10 cellular contexts compared by ENCODE assay signal in genomic region chr1:16072616-16073484, GRCh38. TPM values are rescaled to one million over a fixed set of nuclear protein-coding genes. Genes with fewer than 3 reads are reported as not detected.
DNase-seq lines count a peak whose midpoint lies in the region; ATAC-seq, FAIRE-seq and TF ChIP-seq lines count a peak whose summit lies in the region.
"Had no signal": no experiment of that assay in that cellular context is flagged by ENCODE, and none has a peak within 500 bp of the region (broad histone marks: within the 10 kb centered on the region; RNA-seq: fewer than 3 reads in every experiment).

No MANE protein-coding gene starts in this region.

- no peak overlapping the region for H2BK120ac ChIP-seq in H1 (replicated peaks; ENCODE audit: low read depth, low read length)

- H3K4ac ChIP-seq in H1 (replicated peaks; ENCODE audit: insufficient read length, low read depth, low read length), result no peak overlapping the region

- no peak for FAIRE-seq in H1 (lab: Jason Lieb, UNC)

- H3K79me1 ChIP-seq in H1 (ENCODE audit: low read depth, low read length), result no peaks in the 10 kb centered on the region

- no peak for TF ChIP-seq RAD21 in H1 (IDR thresholded peaks at IDR 0.05 in 1 of 2, conservative IDR thresholded peaks at IDR 0.05 in 1 of 2; ENCODE audit: low read depth in 2 of 2, low read length in 2 of 2)

- WGBS in H1 (ENCODE audit: extremely low coverage in 1 of 2, insufficient coverage in 1 of 2, insufficient read length in 1 of 2, insufficient replicate concordance in 2 of 2, low coverage in 1 of 2, low lambda C conversion rate in 2 of 2, missing lambda C conversion rate in 1 of 2), 2 experiments, result 4% methylated on average over 15 of the region's 49 CpGs; no CpG with 5 or more reads in 1 of the 2 experiments

- H3K14ac ChIP-seq in H1 (ENCODE audit: insufficient read length), result no peak overlapping the region

- no peak overlapping the region for H2BK15ac ChIP-seq in H1 (ENCODE audit: low read length)

- H3K27me3 ChIP-seq in NT2/D1 (ENCODE audit: insufficient read depth, insufficient read length), result peaks cover 31% of the 10 kb centered on the region
- H3K27me3 ChIP-seq in H1 (replicated peaks in 1 of 4; ENCODE audit: control insufficient read depth in 3 of 4, extremely low read depth in 1 of 4, insufficient read depth in 3 of 4, low read length in 3 of 4), result peaks cover 4 to 38% (median 30%) of the 10 kb centered on the region in 4 experiments

- DNase-seq in DMS 273 (lab: John Stamatoyannopoulos, UW; ENCODE audit: unreplicated experiment) (peak; percentile 61), DMS 273 treated with DMSO at 0.1 percent for 48 hours (lab: John Stamatoyannopoulos, UW) (no peak), NT2/D1 (ENCODE audit: low read depth, low spot score) (no peak), H1 (ENCODE audit: low read depth in 1 of 2, low spot score in 2 of 2) (peak in 1 of 2 experiments; percentile 65), retinal pigment epithelial cell (ENCODE audit: low read depth) (no peak), NCI-H187 treated with DMSO at 0.1 percent for 48 hours (lab: John Stamatoyannopoulos, UW) (no peak), GM20000 (ENCODE audit: low spot score) (no peak)

- H3K23me2 ChIP-seq in H1 (ENCODE audit: low read depth, low read length), result peaks cover 11% of the 10 kb centered on the region

- H2AFZ ChIP-seq in H1 (ENCODE audit: low read length), result no peak overlapping the region

- 0 out of 2 replicates have a peak overlapping the region, but pooled peaks have one; percentile 90 for H2BK20ac ChIP-seq in H1 (ENCODE audit: low read length)

- H3K79me2 ChIP-seq in H1 (ENCODE audit: control insufficient read depth in 1 of 2, insufficient read depth in 2 of 2, low read length in 2 of 2), result no peaks in the 10 kb centered on the region

- H3K27ac ChIP-seq in H1 (ENCODE audit: low read depth, low read length), result no peak overlapping the region
- H3K27ac ChIP-seq: 22Rv1, HL-60 had no signal

- no peak overlapping the region for H4K91ac ChIP-seq in H1 (replicated peaks; ENCODE audit: insufficient read length, low read length)

- no peak overlapping the region for H3K56ac ChIP-seq in H1 (replicated peaks; ENCODE audit: insufficient read length, low read depth, low read length)

- H2BK5ac ChIP-seq in H1 (ENCODE audit: low read depth, low read length), result no peak overlapping the region

- H3K36me3 ChIP-seq in NT2/D1 (ENCODE audit: insufficient read depth, insufficient read length, low read length) (no peaks in the 10 kb centered on the region), H1 (ENCODE audit: control insufficient read depth in 2 of 4, insufficient read depth in 4 of 4, low read length in 3 of 4) (no peaks in the 10 kb centered on the region)

- CTCF ChIA-PET in H1 (lab: Charles Lee; ENCODE audit: partially characterized antibody), result interaction anchor here (0.9 to 21.9 kb wide), 16 partner anchors 10 to 196 kb away, joined by 3 to 569 read pairs (median 5); partner anchors contain the start of genes CLCNKB and EPHA2

- peaks cover 0 to 10% of the 10 kb centered on the region in 2 experiments for H4K20me1 ChIP-seq in H1 (replicated peaks in 1 of 2; ENCODE audit: control insufficient read depth in 1 of 2, insufficient read depth in 2 of 2, low read length in 2 of 2)

- TF ChIP-seq CTCF in H1 (IDR thresholded peaks at IDR 0.05; ENCODE audit: control extremely low read depth in 1 of 3, insufficient read depth in 1 of 3, low read depth in 1 of 3, low read length in 3 of 3) (no peak), retinal pigment epithelial cell (conservative IDR thresholded peaks at IDR 0.05; ENCODE audit: low read depth, low read length) (peak; percentile 39), GM20000 (IDR thresholded peaks at IDR 0.05; ENCODE audit: extremely low read depth, missing control alignments) (no peak)

- H4K8ac ChIP-seq in H1 (ENCODE audit: extremely low read depth, insufficient read depth, low read length), result no peak overlapping the region; the same call in 1 of the 2 replicates

- H3K4me3 ChIP-seq in NT2/D1 (ENCODE audit: insufficient read length, low read depth) (peak overlapping the region; percentile 30), H1 (ENCODE audit: extremely low read depth in 1 of 4, insufficient read depth in 2 of 4, low read depth in 3 of 4, low read length in 4 of 4) (peak overlapping the region; percentile 40 to 69 (median 40)), retinal pigment epithelial cell (ENCODE audit: low read length) (peak overlapping the region; percentile 40)

- H3K9me3 ChIP-seq in NT2/D1 (ENCODE audit: insufficient read depth, low read length), result no peaks in the 10 kb centered on the region
- no peaks in the 10 kb centered on the region for H3K9me3 ChIP-seq in H1 (ENCODE audit: insufficient read depth in 2 of 2, low read depth in 1 of 2, low read length in 1 of 2)

- no peak overlapping the region for H3K23ac ChIP-seq in H1 (ENCODE audit: insufficient read length)

- H3K4me1 ChIP-seq in NT2/D1 (ENCODE audit: insufficient read depth, insufficient read length) (peaks cover 26% of the 10 kb centered on the region), H1 (replicated peaks in 1 of 4; ENCODE audit: control insufficient read depth in 3 of 4, insufficient read depth in 4 of 4, low read length in 3 of 4) (peaks cover 2 to 19% (median 9%) of the 10 kb centered on the region in 4 experiments)

- 0 out of 2 replicates have a peak overlapping the region, but pooled peaks have one; percentile 9 for H2BK12ac ChIP-seq in H1 (ENCODE audit: low read depth, low read length)

- TF ChIP-seq EP300 in H1 (IDR thresholded peaks at IDR 0.05; ENCODE audit: borderline replicate concordance in 1 of 2, low read depth in 2 of 2, low read length in 2 of 2), result no peak

- no peak for TF ChIP-seq POLR2A in H1 (IDR thresholded peaks at IDR 0.05; ENCODE audit: control extremely low read depth in 1 of 2, low read depth in 2 of 2, low read length in 2 of 2)

- POLR2A ChIA-PET in H1 (lab: Charles Lee; ENCODE audit: partially characterized antibody), result interaction anchor here (0.6 to 1.8 kb wide), 11 partner anchors 9 to 299 kb away, joined by 3 to 4 read pairs (median 3); partner anchors contain the start of gene ARHGEF19

- no peak overlapping the region for H4K5ac ChIP-seq in H1 (ENCODE audit: insufficient read length, low read depth, low read length)

- peak overlapping the region; percentile 84 to 91 for H3K4me2 ChIP-seq in H1 (ENCODE audit: insufficient read depth in 1 of 2, low read depth in 2 of 2, low read length in 2 of 2)

- H2AK5ac ChIP-seq in H1 (ENCODE audit: low read depth, low read length), result no peak overlapping the region

- H3K18ac ChIP-seq in H1 (ENCODE audit: extremely low read depth, low read length), result no peak overlapping the region; the same call in 1 of the 2 replicates

- H3K9ac ChIP-seq in NT2/D1 (ENCODE audit: insufficient read length, low read depth) (peak overlapping the region; percentile 57), H1 (replicated peaks in 1 of 4; ENCODE audit: extremely low read depth in 1 of 4, low read depth in 3 of 4, low read length in 3 of 4) (no peak overlapping the region)

- no peak for ATAC-seq in HG02763 (IDR thresholded peaks at IDR 0.05; ENCODE audit: unreplicated experiment)

TF ChIP-seq in H1, 55 proteins besides CTCF, POLR2A, EP300 and RAD21 (continues in another document):
- TF ChIP-seq TEAD4 (IDR thresholded peaks at IDR 0.05; ENCODE audit: low read depth, low read length) (no peak), EZH2 (IDR thresholded peaks at IDR 0.05; ENCODE audit: low read depth, low read length, severe bottlenecking) (peak; percentile 23)

RNA-seq across cellular contexts. Expression of gene FAM131C, which starts 0.6 kb away (rescaled TPM):
- total RNA-seq in H1 (2021; fragmentation: NEBNext Ultra II Directional; extraction: Animal tissue kit (Norgen Biotek cat#: 25700)), result 0.25 and 0.78 TPM in 2 replicates
- polyA plus RNA-seq in H1 (2011; rRNA removed), result 0.73 and 1.6 TPM in 2 replicates
- polyA plus RNA-seq in H1 (2011; cell fraction: cytosol; rRNA removed), result 0.54 TPM
- polyA plus RNA-seq in H1 (2011; cell fraction: nucleus; rRNA removed), result 1.4 TPM
- 0.33 to 1.4 TPM (median 1.1 TPM) in 4 replicates for polyA plus RNA-seq in H1 (2012, experiment 1 of 2)
- 0.76 TPM for polyA plus RNA-seq in H1 (2012, experiment 2 of 2)
- 0.85 TPM for polyA plus RNA-seq in H1 (2013, experiment 1 of 2)
- 0.92 TPM for polyA plus RNA-seq in H1 (2013, experiment 2 of 2)
- polyA minus RNA-seq in H1 (2011; rRNA and poly(A)+ RNA removed), result 0.22 and 0.46 TPM in 2 replicates
- polyA minus RNA-seq in H1 (2011; cell fraction: cytosol; rRNA and poly(A)+ RNA removed), result 0.88 TPM
- polyA minus RNA-seq in H1 (2011; cell fraction: nucleus; rRNA and poly(A)+ RNA removed), result 1.2 TPM

RNA-seq across cellular contexts. Expression of gene CLCNKB, which starts 29.3 kb away (rescaled TPM):
- total RNA-seq in H1 (2021; fragmentation: NEBNext Ultra II Directional; extraction: Animal tissue kit (Norgen Biotek cat#: 25700)), result 1.2 and 1.4 TPM in 2 replicates
- 3.5 and 5.7 TPM in 2 replicates for polyA plus RNA-seq in H1 (2011; rRNA removed)
- 4.0 TPM for polyA plus RNA-seq in H1 (2011; cell fraction: cytosol; rRNA removed)
- 14.0 TPM for polyA plus RNA-seq in H1 (2011; cell fraction: nucleus; rRNA removed)
- polyA plus RNA-seq in H1 (2012, experiment 1 of 2), result 1.8 to 3.3 TPM (median 2.4 TPM) in 4 replicates
- 1.6 TPM for polyA plus RNA-seq in H1 (2012, experiment 2 of 2)
- polyA plus RNA-seq in H1 (2013, experiment 1 of 2), result 2.6 TPM
- polyA plus RNA-seq in H1 (2013, experiment 2 of 2), result 2.0 TPM
- polyA minus RNA-seq in H1 (2011; rRNA and poly(A)+ RNA removed), result 1.4 and 3.3 TPM in 2 replicates
- polyA minus RNA-seq in H1 (2011; cell fraction: cytosol; rRNA and poly(A)+ RNA removed), result 1.8 TPM
- 2.1 TPM for polyA minus RNA-seq in H1 (2011; cell fraction: nucleus; rRNA and poly(A)+ RNA removed)

RNA-seq across cellular contexts. Expression of gene CLCNKA, which starts 51.0 kb away (rescaled TPM):
- total RNA-seq in H1 (2021; fragmentation: NEBNext Ultra II Directional; extraction: Animal tissue kit (Norgen Biotek cat#: 25700)), result 0.95 and 1.3 TPM in 2 replicates
- 2.0 and 3.9 TPM in 2 replicates for polyA plus RNA-seq in H1 (2011; rRNA removed)
- polyA plus RNA-seq in H1 (2011; cell fraction: cytosol; rRNA removed), result 2.8 TPM
- polyA plus RNA-seq in H1 (2011; cell fraction: nucleus; rRNA removed), result 22.4 TPM
- polyA plus RNA-seq in H1 (2012, experiment 1 of 2), result 0.77 to 2.4 TPM (median 0.99 TPM) in 4 replicates
- polyA plus RNA-seq in H1 (2012, experiment 2 of 2), result 0.42 TPM
- polyA plus RNA-seq in H1 (2013, experiment 1 of 2), result 1.6 TPM
- polyA plus RNA-seq in H1 (2013, experiment 2 of 2), result 1.5 TPM
- 0.80 and 1.0 TPM in 2 replicates for polyA minus RNA-seq in H1 (2011; rRNA and poly(A)+ RNA removed)
- not detected for polyA minus RNA-seq in H1 (2011; cell fraction: cytosol; rRNA and poly(A)+ RNA removed)
- 2.7 TPM for polyA minus RNA-seq in H1 (2011; cell fraction: nucleus; rRNA and poly(A)+ RNA removed)

RNA-seq across cellular contexts. Expression of gene HSPB7, which starts 55.0 kb away (rescaled TPM):
- total RNA-seq in H1 (2021; fragmentation: NEBNext Ultra II Directional; extraction: Animal tissue kit (Norgen Biotek cat#: 25700)), result not detected in 2 replicates
- polyA plus RNA-seq in H1 (2011; rRNA removed), result 0.19 TPM in 1 of 2 replicates, not detected in the other
- 0.14 TPM for polyA plus RNA-seq in H1 (2011; cell fraction: cytosol; rRNA removed)
- polyA plus RNA-seq in H1 (2011; cell fraction: nucleus; rRNA removed), result 0.54 TPM
- 0.13 to 0.64 TPM (median 0.33 TPM) in 4 replicates for polyA plus RNA-seq in H1 (2012, experiment 1 of 2)
- not detected for polyA plus RNA-seq in H1 (2012, experiment 2 of 2)
- polyA plus RNA-seq in H1 (2013, experiment 1 of 2), result 0.04 TPM
- polyA plus RNA-seq in H1 (2013, experiment 2 of 2), result 0.02 TPM
- not detected in 2 replicates for polyA minus RNA-seq in H1 (2011; rRNA and poly(A)+ RNA removed)
- polyA minus RNA-seq in H1 (2011; cell fraction: cytosol; rRNA and poly(A)+ RNA removed), result not detected
- 0.20 TPM for polyA minus RNA-seq in H1 (2011; cell fraction: nucleus; rRNA and poly(A)+ RNA removed)
